32 cellular contexts compared by ENCODE assay signal in genomic region chr11:14860511-14860910, GRCh38.
"Had no signal": no experiment of that assay in that cellular context is flagged by ENCODE, and none has a peak within 500 bp of the region (broad histone marks: within the 10 kb centered on the region; RNA-seq: fewer than 3 reads in every experiment).

No MANE protein-coding gene starts in this region.

- H3K27me3 ChIP-seq: ascending aorta, Peyer's patch had no signal

- H3K4me1 Mint-ChIP-seq: activated B cell treated with CpG ODN at 0.5 μM for 24 hours; activated CD4-positive, alpha-beta memory T cell treated with anti-CD3 and anti-CD28 coated beads, Interleukin-2, amount 10 ng/mL, durations not matched to agents 7 days and 5 days; activated CD8-positive, alpha-beta memory T cell treated with anti-CD3 and anti-CD28 coated beads, Interleukin-2, amount 10 ng/mL, durations not matched to agents 7 days and 5 days; activated naive CD4-positive, alpha-beta T cell treated with anti-CD3 and anti-CD28 coated beads, Interleukin-2, amount 10 ng/mL, durations not matched to agents 7 days and 5 days had no signal

- H3K9me3 ChIP-seq: ascending aorta, Peyer's patch had no signal

- H3K4me3 Mint-ChIP-seq: activated B cell treated with CpG ODN at 0.5 μM for 24 hours; activated CD4-positive, alpha-beta memory T cell treated with anti-CD3 and anti-CD28 coated beads, Interleukin-2, amount 10 ng/mL, durations not matched to agents 7 days and 5 days; activated CD8-positive, alpha-beta memory T cell treated with anti-CD3 and anti-CD28 coated beads, Interleukin-2, amount 10 ng/mL, durations not matched to agents 7 days and 5 days; activated naive CD4-positive, alpha-beta T cell treated with anti-CD3 and anti-CD28 coated beads, Interleukin-2, amount 10 ng/mL, durations not matched to agents 7 days and 5 days; activated naive CD8-positive, alpha-beta T cell had no signal

- H3K4me1 ChIP-seq: ascending aorta, Peyer's patch had no signal

- H3K4me3 ChIP-seq: ascending aorta, Peyer's patch had no signal

- DNase-seq: activated B cell treated with CpG ODN at 0.5 μM for 24 hours; activated CD4-positive, alpha-beta memory T cell treated with anti-CD3 and anti-CD28 coated beads, Interleukin-2, amount 10 ng/mL, durations not matched to agents 7 days and 5 days; activated CD4-positive, alpha-beta T cell treated with anti-CD3 and anti-CD28 coated beads for 4 hours; activated CD4-positive, alpha-beta T cell treated with anti-CD3 and anti-CD28 coated beads, Interleukin-2, amount 50 U/mL, for 1 hour; activated CD4-positive, CD25-positive, alpha-beta regulatory T cell treated with anti-CD3 and anti-CD28 coated beads, Interleukin-2, amount 50 U/mL, for 72 hours; activated CD8-positive, alpha-beta memory T cell treated with anti-CD3 and anti-CD28 coated beads for 24 hours; activated CD8-positive, alpha-beta memory T cell treated with anti-CD3 and anti-CD28 coated beads, Interleukin-2, amount 10 ng/mL, durations not matched to agents 7 days and 5 days; activated CD8-positive, alpha-beta memory T cell treated with anti-CD3 and anti-CD28 coated beads, Interleukin-2, amount 50 U/mL, for 48 hours; activated effector memory CD4-positive, alpha-beta T cell treated with Interleukin-2 at 50 U/mL for 16 hours; activated naive CD4-positive, alpha-beta T cell treated with anti-CD3 and anti-CD28 coated beads, Interleukin-2, amount 10 ng/mL, durations not matched to agents 7 days and 5 days; activated T-cell treated with anti-CD3 and anti-CD28 coated beads, Interleukin-2, amount 50 U/mL, for 48 hours; amygdala; Karpas-422; KBM-7; NCI-H1105; NCI-H1417 treated with DMSO at 0.1 percent for 48 hours; NCI-H187 treated with DMSO at 0.1 percent for 48 hours; NCI-H2081; NCI-H345; NCI-H524 treated with DMSO at 0.1 percent for 48 hours; PC-3; Peyer's patch; SIG-M5; SW 1271; T-helper 1 cell; T-helper 2 cell; T-helper 9 cell had no signal

- H3K27ac ChIP-seq: ascending aorta, Peyer's patch, RWPE1, VCaP had no signal

- H3K27me3 Mint-ChIP-seq: activated CD4-positive, alpha-beta memory T cell treated with anti-CD3 and anti-CD28 coated beads, Interleukin-2, amount 10 ng/mL, durations not matched to agents 7 days and 5 days; activated CD8-positive, alpha-beta memory T cell treated with anti-CD3 and anti-CD28 coated beads, Interleukin-2, amount 10 ng/mL, durations not matched to agents 7 days and 5 days; activated naive CD4-positive, alpha-beta T cell treated with anti-CD3 and anti-CD28 coated beads, Interleukin-2, amount 10 ng/mL, durations not matched to agents 7 days and 5 days; activated naive CD8-positive, alpha-beta T cell had no signal

- H3K27ac Mint-ChIP-seq: activated B cell treated with CpG ODN at 0.5 μM for 24 hours; activated CD4-positive, alpha-beta memory T cell treated with anti-CD3 and anti-CD28 coated beads, Interleukin-2, amount 10 ng/mL, durations not matched to agents 7 days and 5 days; activated CD8-positive, alpha-beta memory T cell treated with anti-CD3 and anti-CD28 coated beads, Interleukin-2, amount 10 ng/mL, durations not matched to agents 7 days and 5 days; activated naive CD4-positive, alpha-beta T cell treated with anti-CD3 and anti-CD28 coated beads, Interleukin-2, amount 10 ng/mL, durations not matched to agents 7 days and 5 days; activated naive CD8-positive, alpha-beta T cell had no signal

- ATAC-seq: activated CD8-positive, alpha-beta memory T cell treated with anti-CD3 and anti-CD28 coated beads, Interleukin-2, amount 10 ng/mL, durations not matched to agents 7 days and 5 days; PC-3; Right ventricle myocardium inferior had no signal
